17 cellular contexts compared by ENCODE assay signal in genomic region chr9:114790521-114790920, GRCh38. TPM values are rescaled to one million over a fixed set of nuclear protein-coding genes. Genes with fewer than 3 reads are reported as not detected.
A peak's percentile ranks its signal among the peaks of the same experiment; 100 is the strongest.
DNase-seq lines count a peak whose midpoint lies in the region; ATAC-seq, FAIRE-seq and TF ChIP-seq lines count a peak whose summit lies in the region.
"Had no signal": no experiment of that assay in that cellular context is flagged by ENCODE, and none has a peak within 500 bp of the region (broad histone marks: within the 10 kb centered on the region; RNA-seq: fewer than 3 reads in every experiment).

No MANE protein-coding gene starts in this region.

- DNase-seq in ELF-1 (ENCODE audit: low read depth, low spot score) (peak; percentile 49), astrocyte (ENCODE audit: low read depth) (peak; percentile 54), kidney glomerular epithelial cell (lab: John Stamatoyannopoulos, UW) (peak; percentile 67), renal cortical epithelial cell (ENCODE audit: low read depth) (peak; percentile 84), GM10266 (ENCODE audit: extremely low spot score) (no peak)
- no peak for DNase-seq in effector CD4-positive, alpha-beta T cell
- no peak for DNase-seq in natural killer cell treated with Interleukin-12 subunit alpha and Interleukin-12 subunit beta and Interleukin-15 and Interleukin-18, amount 100 ng/mL, for 72 hours (ENCODE audit: low spot score)
- DNase-seq: CD4-positive, CD25-positive, alpha-beta regulatory T cell; GOT3; KG1; NCI-H1048; NCI-H524; Peyer's patch; SHP77 had no signal

- no peak overlapping the region for H3K9ac ChIP-seq in astrocyte (ENCODE audit: low read length)

- no peak overlapping the region for H3K27ac ChIP-seq in astrocyte (ENCODE audit: low read depth, low read length)
- H3K27ac ChIP-seq: Peyer's patch had no signal

- no peak overlapping the region for H3K4me3 ChIP-seq in astrocyte (ENCODE audit: insufficient read depth, low read depth, low read length)
- H3K4me3 ChIP-seq: GM12878, Peyer's patch had no signal

- peaks cover 3% of the 10 kb centered on the region for H3K4me1 ChIP-seq in astrocyte (ENCODE audit: insufficient read depth, low read length)
- H3K4me1 ChIP-seq: Peyer's patch had no signal

- H3K27me3 ChIP-seq in astrocyte (ENCODE audit: insufficient read depth, low read length) = no peaks in the 10 kb centered on the region
- H3K27me3 ChIP-seq: Peyer's patch had no signal

- peaks cover 3% of the 10 kb centered on the region for H3K36me3 Mint-ChIP-seq in astrocyte (ENCODE audit: low read depth, unreplicated experiment)
- H3K36me3 Mint-ChIP-seq in natural killer cell treated with Interleukin-12 subunit alpha and Interleukin-12 subunit beta and Interleukin-15 and Interleukin-18, amount 100 ng/mL, for 72 hours = no peaks in the 10 kb centered on the region
- H3K36me3 Mint-ChIP-seq: CD4-positive, CD25-positive, alpha-beta regulatory T cell had no signal

- no peak overlapping the region for H3K4me2 ChIP-seq in astrocyte (ENCODE audit: low read length)

- peaks cover 33% of the 10 kb centered on the region for H3K4me1 Mint-ChIP-seq in astrocyte (ENCODE audit: low read depth, unreplicated experiment)
- H3K4me1 Mint-ChIP-seq in natural killer cell treated with Interleukin-12 subunit alpha and Interleukin-12 subunit beta and Interleukin-15 and Interleukin-18, amount 100 ng/mL, for 72 hours (ENCODE audit: low read depth in 2 of 2) = no peaks in the 10 kb centered on the region

- no peak for FAIRE-seq in astrocyte (lab: Jason Lieb, UNC)
- FAIRE-seq: G401.6, GM12878 had no signal

- H2AFZ ChIP-seq in astrocyte (ENCODE audit: low read depth, low read length) = no peak overlapping the region

- peak overlapping the region; percentile 97 for H3K27ac Mint-ChIP-seq in astrocyte (ENCODE audit: unreplicated experiment)
- H3K27ac Mint-ChIP-seq in natural killer cell treated with Interleukin-12 subunit alpha and Interleukin-12 subunit beta and Interleukin-15 and Interleukin-18, amount 100 ng/mL, for 72 hours = no peak overlapping the region

- H3K36me3 ChIP-seq in astrocyte (ENCODE audit: insufficient read depth, low read length) = no peaks in the 10 kb centered on the region
- H3K36me3 ChIP-seq: Peyer's patch had no signal

- no peaks in the 10 kb centered on the region for H3K79me2 ChIP-seq in astrocyte (ENCODE audit: insufficient read depth, low read length)

- ATAC-seq in natural killer cell treated with Interleukin-12 subunit alpha and Interleukin-12 subunit beta and Interleukin-15 and Interleukin-18, amount 100 ng/mL, for 72 hours = no peak
- ATAC-seq: GM12878, SK-N-SH treated with all-trans-retinoic acid at 6 μM for 48 hours had no signal

- no peaks in the 10 kb centered on the region for H3K9me3 ChIP-seq in astrocyte (ENCODE audit: insufficient read depth, low read depth, low read length)
- H3K9me3 ChIP-seq: Peyer's patch had no signal

- TF ChIP-seq CTCF in astrocyte (IDR thresholded peaks at IDR 0.05; ENCODE audit: insufficient read depth, low read depth, low read length) (no peak), GM10266 (IDR thresholded peaks at IDR 0.05; ENCODE audit: control insufficient read depth, insufficient read depth, low read depth, missing control alignments) (no peak)

- no peak overlapping the region for H3K4me3 Mint-ChIP-seq in astrocyte (ENCODE audit: unreplicated experiment)
- H3K4me3 Mint-ChIP-seq in natural killer cell treated with Interleukin-12 subunit alpha and Interleukin-12 subunit beta and Interleukin-15 and Interleukin-18, amount 100 ng/mL, for 72 hours = no peak overlapping the region
- H3K4me3 Mint-ChIP-seq: CD4-positive, CD25-positive, alpha-beta regulatory T cell had no signal

- no peaks in the 10 kb centered on the region for H3K27me3 Mint-ChIP-seq in astrocyte (ENCODE audit: low read depth, unreplicated experiment)
- peaks cover 5 to 7% of the 10 kb centered on the region in 2 donors for H3K27me3 Mint-ChIP-seq in natural killer cell treated with Interleukin-12 subunit alpha and Interleukin-12 subunit beta and Interleukin-15 and Interleukin-18, amount 100 ng/mL, for 72 hours

- H4K20me1 ChIP-seq in astrocyte (ENCODE audit: insufficient read depth, low read length) = no peaks in the 10 kb centered on the region

- no peaks in the 10 kb centered on the region for H3K9me3 Mint-ChIP-seq in astrocyte (ENCODE audit: unreplicated experiment)
- H3K9me3 Mint-ChIP-seq in natural killer cell treated with Interleukin-12 subunit alpha and Interleukin-12 subunit beta and Interleukin-15 and Interleukin-18, amount 100 ng/mL, for 72 hours = no peaks in the 10 kb centered on the region

RNA-seq across cellular contexts. Expression of gene TNFSF15, which starts 15.3 kb away (rescaled TPM):
- 4.2 and 10.3 TPM in 2 replicates for total RNA-seq in astrocyte
- 1.3 and 7.3 TPM in 2 replicates for total RNA-seq in renal cortical epithelial cell
- under 1 TPM in 1 of 2 donors, not detected in 1; 0.08 TPM for total RNA-seq in natural killer cell treated with Interleukin-12 subunit alpha and Interleukin-12 subunit beta and Interleukin-15 and Interleukin-18, amount 100 ng/mL, for 72 hours
- total RNA-seq: CD4-positive, CD25-positive, alpha-beta regulatory T cell; GM12878 had no signal

Comparison
In these comparisons a context has a peak if more than half of its experiments do, and no peak if none do; other contexts are left out.
1. DNase-seq: peak in ELF-1 (single experiment), astrocyte (single experiment), kidney glomerular epithelial cell (single experiment) and renal cortical epithelial cell (single experiment); none in GM10266 (single experiment), effector CD4-positive, alpha-beta T cell (single experiment) and natural killer cell treated with Interleukin-12 subunit alpha and Interleukin-12 subunit beta and Interleukin-15 and Interleukin-18, amount 100 ng/mL, for 72 hours (single experiment).